18 cellular contexts compared by ENCODE assay signal in the genomic region with DNA sequence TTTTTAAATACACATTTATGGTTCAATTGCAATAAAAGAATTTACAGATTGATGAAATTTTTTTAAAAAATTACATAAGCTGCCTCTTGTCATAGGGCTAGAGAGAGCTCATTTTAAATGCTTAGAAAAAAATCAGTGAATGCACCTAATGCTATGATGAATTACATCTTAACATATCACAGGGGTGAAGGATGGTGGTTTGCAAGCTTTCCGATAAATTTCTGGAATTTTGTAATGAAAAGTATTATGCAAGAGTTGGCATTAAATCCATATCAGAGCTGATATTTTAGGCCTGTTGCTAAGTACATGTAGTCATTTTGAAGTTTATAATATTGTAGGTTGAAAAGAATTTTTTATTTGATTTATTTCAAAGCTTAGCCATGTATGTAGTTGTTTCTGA. TPM values are rescaled to one million over a fixed set of nuclear protein-coding genes. Genes with fewer than 3 reads are reported as not detected.
A peak's percentile ranks its signal among the peaks of the same experiment; 100 is the strongest.
DNase-seq lines count a peak whose midpoint lies in the region; ATAC-seq, FAIRE-seq and TF ChIP-seq lines count a peak whose summit lies in the region.
"Had no signal": no experiment of that assay in that cellular context is flagged by ENCODE, and none has a peak within 500 bp of the region (broad histone marks: within the 10 kb centered on the region; RNA-seq: fewer than 3 reads in every experiment).

No MANE protein-coding gene starts in this region.

- no peak overlapping the region for H3K4me3 ChIP-seq in left ventricle myocardium inferior
- no peak overlapping the region for H3K4me3 ChIP-seq in heart left ventricle
- no peak overlapping the region for H3K4me3 ChIP-seq in prostate gland
- H3K4me3 ChIP-seq: BLaER1 treated with 17β-estradiol and CSF1 and Interleukin-3, amounts not matched to agents 10 nM and 100 nM had no signal

- H3K9me3 Mint-ChIP-seq in chondrocyte (ENCODE audit: low read depth): no peaks in the 10 kb centered on the region
- H3K9me3 Mint-ChIP-seq in progenitor cell of endocrine pancreas (ENCODE audit: low read depth): no peaks in the 10 kb centered on the region
- no peaks in the 10 kb centered on the region for H3K9me3 Mint-ChIP-seq in activated CD4-positive, alpha-beta memory T cell treated with anti-CD3 and anti-CD28 coated beads for 36 hours

- peaks cover 40% of the 10 kb centered on the region for H3K4me1 ChIP-seq in left ventricle myocardium inferior
- peaks cover 0 to 62% (median 12%) of the 10 kb centered on the region in 12 donors for H3K4me1 ChIP-seq in heart left ventricle
- peaks cover 3% of the 10 kb centered on the region for H3K4me1 ChIP-seq in prostate gland (replicated peaks)

- no peak for TF ChIP-seq CTCF in left ventricle myocardium inferior (IDR thresholded peaks at IDR 0.05; ENCODE audit: borderline replicate concordance)
- TF ChIP-seq CTCF in heart left ventricle (IDR thresholded peaks at IDR 0.05): no peak
- TF ChIP-seq CTCF in chondrocyte (IDR thresholded peaks at IDR 0.05): no peak
- no peak for TF ChIP-seq CTCF in prostate gland (IDR thresholded peaks at IDR 0.05)
- TF ChIP-seq CTCF in progenitor cell of endocrine pancreas (IDR thresholded peaks at IDR 0.05; ENCODE audit: unreplicated experiment): no peak

- H3K36me3 ChIP-seq in left ventricle myocardium inferior (peaks cover 7% of the 10 kb centered on the region), heart left ventricle (peaks cover 0 to 8% (median 3%) of the 10 kb centered on the region in 9 donors), prostate gland (no peaks in the 10 kb centered on the region)

- CTCF ChIA-PET in activated CD4-positive, alpha-beta memory T cell treated with anti-CD3 and anti-CD28 coated beads for 36 hours (lab: Charles Lee): no interaction called here

- 81 to 91% (median 84%) methylated on average over 1 of the region's 1 CpG for WGBS in heart left ventricle, 4 donors
- 81% methylated on average over 1 of the region's 1 CpG for WGBS in prostate gland

- FAIRE-seq in islet of Langerhans (lab: Jason Lieb, UNC): peak; percentile 17
- FAIRE-seq: GM12891, GM18507 had no signal

- no peak for DNase-seq in left ventricle myocardium inferior
- DNase-seq in heart left ventricle: no peak
- no peak for DNase-seq in chondrocyte (ENCODE audit: low spot score)
- DNase-seq in prostate gland (ENCODE audit: low spot score): no peak
- DNase-seq in progenitor cell of endocrine pancreas (ENCODE audit: low spot score, unreplicated experiment): no peak
- DNase-seq in activated CD4-positive, alpha-beta memory T cell treated with anti-CD3 and anti-CD28 coated beads for 36 hours: no peak
- no peak for DNase-seq in DMS79 (lab: John Stamatoyannopoulos, UW)
- DNase-seq: DND-41, GDM1, KG1, NCI-H1436 treated with DMSO at 0.1 percent for 48 hours, NCI-H2081, NCI-H510A treated with DMSO at 0.1 percent for 48 hours, NCI-H82 had no signal

- peak overlapping the region; percentile 99 for H3K27ac Mint-ChIP-seq in chondrocyte (ENCODE audit: unreplicated experiment)
- H3K27ac Mint-ChIP-seq in progenitor cell of endocrine pancreas: no peak overlapping the region
- H3K27ac Mint-ChIP-seq in activated CD4-positive, alpha-beta memory T cell treated with anti-CD3 and anti-CD28 coated beads for 36 hours: no peak overlapping the region

- H3K4me3 Mint-ChIP-seq in chondrocyte (ENCODE audit: unreplicated experiment): no peak overlapping the region
- no peak overlapping the region for H3K4me3 Mint-ChIP-seq in progenitor cell of endocrine pancreas (ENCODE audit: low read depth)
- H3K4me3 Mint-ChIP-seq in activated CD4-positive, alpha-beta memory T cell treated with anti-CD3 and anti-CD28 coated beads for 36 hours: no peak overlapping the region

- POLR2A ChIA-PET in activated CD4-positive, alpha-beta memory T cell treated with anti-CD3 and anti-CD28 coated beads for 36 hours (lab: Charles Lee): no interaction called here

- TF ChIP-seq POLR2A in heart left ventricle (IDR thresholded peaks at IDR 0.05): no peak
- no peak for TF ChIP-seq POLR2A in prostate gland (IDR thresholded peaks at IDR 0.05)

- H3K27me3 ChIP-seq in left ventricle myocardium inferior (ENCODE audit: low read depth) (no peaks in the 10 kb centered on the region), heart left ventricle (no peaks in the 10 kb centered on the region), prostate gland (replicated peaks; ENCODE audit: insufficient read depth) (no peaks in the 10 kb centered on the region)

- H3K27ac ChIP-seq in left ventricle myocardium inferior (replicated peaks) (peak overlapping the region; percentile 14), heart left ventricle (no peak overlapping the region), prostate gland (no peak overlapping the region)
- H3K27ac ChIP-seq: BLaER1 treated with 17β-estradiol and CSF1 and Interleukin-3, amounts not matched to agents 10 nM and 100 nM had no signal

- intact Hi-C loops in left ventricle myocardium inferior (cut with micrococcal nuclease): no loop called here
- intact Hi-C loops in heart left ventricle (cut with DNase I): no loop called here
- intact Hi-C loops in prostate gland (cut with DNase I): no loop called here
- intact Hi-C loops in activated CD4-positive, alpha-beta memory T cell treated with anti-CD3 and anti-CD28 coated beads for 36 hours (cut with micrococcal nuclease): no loop called here

- no peak for ATAC-seq in heart left ventricle

- H3K27me3 Mint-ChIP-seq in chondrocyte (ENCODE audit: low read depth) (no peaks in the 10 kb centered on the region), progenitor cell of endocrine pancreas (no peaks in the 10 kb centered on the region)
- H3K27me3 Mint-ChIP-seq in activated CD4-positive, alpha-beta memory T cell treated with anti-CD3 and anti-CD28 coated beads for 36 hours: no peaks in the 10 kb centered on the region

- H3K9me3 ChIP-seq in left ventricle myocardium inferior (replicated peaks) (no peaks in the 10 kb centered on the region), heart left ventricle (no peaks in the 10 kb centered on the region), prostate gland (no peaks in the 10 kb centered on the region)
- H3K9me3 ChIP-seq: BLaER1 treated with 17β-estradiol and CSF1 and Interleukin-3, amounts not matched to agents 10 nM and 100 nM had no signal

- H3K36me3 Mint-ChIP-seq in chondrocyte (ENCODE audit: low read depth): no peaks in the 10 kb centered on the region
- no peaks in the 10 kb centered on the region for H3K36me3 Mint-ChIP-seq in progenitor cell of endocrine pancreas (ENCODE audit: insufficient read depth)
- peaks cover 3% of the 10 kb centered on the region for H3K36me3 Mint-ChIP-seq in activated CD4-positive, alpha-beta memory T cell treated with anti-CD3 and anti-CD28 coated beads for 36 hours

- H3K4me1 Mint-ChIP-seq in chondrocyte (ENCODE audit: low read depth): peaks cover 86% of the 10 kb centered on the region
- peaks cover 13% of the 10 kb centered on the region for H3K4me1 Mint-ChIP-seq in progenitor cell of endocrine pancreas (ENCODE audit: low read depth)
- no peaks in the 10 kb centered on the region for H3K4me1 Mint-ChIP-seq in activated CD4-positive, alpha-beta memory T cell treated with anti-CD3 and anti-CD28 coated beads for 36 hours (ENCODE audit: low read depth)

RNA-seq across cellular contexts. Expression of gene DSE, which starts 29.6 kb away (rescaled TPM):
- total RNA-seq in left ventricle myocardium inferior (14.0 TPM), heart left ventricle (10 to 100 TPM in 8 of 9 donors, 1 to 10 TPM in 1; 9.7 to 37.3 (median 11.1) TPM), chondrocyte (71.9 to 95.0 TPM (median 78.0 TPM) in 3 replicates), prostate gland (10 to 100 TPM; 15.8 to 36.5 TPM), progenitor cell of endocrine pancreas (20.4 and 21.4 TPM in 2 replicates)
- 1 to 10 TPM; 3.2 to 6.3 TPM for polyA plus RNA-seq in heart left ventricle
- total RNA-seq in activated CD4-positive, alpha-beta memory T cell treated with anti-CD3 and anti-CD28 coated beads for 36 hours: 1 to 10 TPM; 8.3 to 8.6 TPM
